ENCODE assay signal across 25 cellular contexts in genomic region chr7:158550886-158551452, GRCh38.
"Had no signal": no experiment of that assay in that cellular context is flagged by ENCODE, and none has a peak within 500 bp of the region (broad histone marks: within the 10 kb centered on the region; RNA-seq: fewer than 3 reads in every experiment).

No MANE protein-coding gene starts in this region.

- H3K4me1 Mint-ChIP-seq: activated B cell treated with CpG ODN at 0.5 μM for 24 hours; activated CD4-positive, alpha-beta T cell treated with anti-CD3 and anti-CD28 coated beads for 36 hours; memory B cell; nephron; stimulated activated memory B cell treated with anti-CD40 and anti-IgM and Interleukin-4, amounts not matched to agents 10 μg/mL and 1 μg/mL and 100 μg/mL, for 72 hours had no signal

- H3K4me3 ChIP-seq: gastroesophageal sphincter, heart left ventricle, stomach, suprapubic skin, transverse colon had no signal

- ATAC-seq: activated CD4-positive, alpha-beta T cell treated with anti-CD3 and anti-CD28 coated beads for 36 hours; activated naive CD4-positive, alpha-beta T cell treated with anti-CD3 and anti-CD28 coated beads, Interleukin-2, amount 50 U/mL, for 72 hours; activated T-helper 17 cell treated with anti-CD3 and anti-CD28 coated beads, Interleukin-2, amount 50 U/mL, for 72 hours; effector memory CD8-positive, alpha-beta T cell; gastroesophageal sphincter; heart left ventricle; left ventricle myocardium superior; sciatic nerve; stimulated activated memory B cell treated with anti-CD40 and anti-IgM and Interleukin-4, amounts not matched to agents 10 μg/mL and 1 μg/mL and 100 μg/mL, for 72 hours had no signal

- H3K36me3 ChIP-seq: gastroesophageal sphincter, heart left ventricle, stomach, suprapubic skin, transverse colon had no signal

- DNase-seq: activated B cell treated with CpG ODN at 0.5 μM for 24 hours; activated CD4-positive, alpha-beta T cell treated with anti-CD3 and anti-CD28 coated beads for 36 hours; activated CD4-positive, alpha-beta T cell treated with anti-CD3 and anti-CD28 coated beads, Interleukin-2, amount 50 U/mL, for 4 hours; activated CD8-positive, alpha-beta memory T cell treated with anti-CD3 and anti-CD28 coated beads for 24 hours; activated CD8-positive, alpha-beta memory T cell treated with anti-CD3 and anti-CD28 coated beads, Interleukin-2, amount 50 U/mL, for 4 hours; activated T-cell treated with anti-CD3 and anti-CD28 coated beads, Interleukin-2, amount 50 U/mL, for 24 hours; caudate nucleus; effector memory CD8-positive, alpha-beta T cell; left ventricle myocardium superior; occipital lobe; small intestine; stimulated activated CD4-positive, alpha-beta T cell treated with anti-CD3 and anti-CD28 coated beads, Interleukin-15, amount 100 ng/mL, for 24 hours; stomach; T-helper 9 cell; transverse colon had no signal

- H3K27ac ChIP-seq: gastroesophageal sphincter, heart left ventricle, stomach, suprapubic skin, transverse colon had no signal

- H3K36me3 Mint-ChIP-seq: activated naive CD4-positive, alpha-beta T cell treated with anti-CD3 and anti-CD28 coated beads, Interleukin-2, amount 50 U/mL, for 72 hours; stimulated activated memory B cell treated with anti-CD40 and anti-IgM and Interleukin-4, amounts not matched to agents 10 μg/mL and 1 μg/mL and 100 μg/mL, for 72 hours had no signal

- H3K27me3 ChIP-seq: transverse colon had no signal

- H3K27ac Mint-ChIP-seq: activated B cell treated with CpG ODN at 0.5 μM for 24 hours; activated CD4-positive, alpha-beta T cell treated with anti-CD3 and anti-CD28 coated beads for 36 hours; activated T-cell treated with anti-CD3 and anti-CD28 coated beads, Interleukin-2, amount 50 U/mL, for 24 hours; activated T-helper 17 cell treated with anti-CD3 and anti-CD28 coated beads, Interleukin-2, amount 50 U/mL, for 72 hours; brain; effector memory CD8-positive, alpha-beta T cell; memory B cell; nephron; stimulated activated memory B cell treated with anti-CD40 and anti-IgM and Interleukin-4, amounts not matched to agents 10 μg/mL and 1 μg/mL and 100 μg/mL, for 72 hours had no signal

- H3K9me3 ChIP-seq: gastroesophageal sphincter, heart left ventricle, stomach, suprapubic skin, transverse colon had no signal

- H3K4me3 Mint-ChIP-seq: activated B cell treated with CpG ODN at 0.5 μM for 24 hours; activated CD4-positive, alpha-beta T cell treated with anti-CD3 and anti-CD28 coated beads for 36 hours; activated T-cell treated with anti-CD3 and anti-CD28 coated beads, Interleukin-2, amount 50 U/mL, for 24 hours; activated T-helper 17 cell treated with anti-CD3 and anti-CD28 coated beads, Interleukin-2, amount 50 U/mL, for 72 hours; brain; effector memory CD8-positive, alpha-beta T cell; memory B cell; nephron; stimulated activated memory B cell treated with anti-CD40 and anti-IgM and Interleukin-4, amounts not matched to agents 10 μg/mL and 1 μg/mL and 100 μg/mL, for 72 hours had no signal

- H3K9me3 Mint-ChIP-seq: activated B cell treated with CpG ODN at 0.5 μM for 24 hours; activated T-cell treated with anti-CD3 and anti-CD28 coated beads, Interleukin-2, amount 50 U/mL, for 24 hours; effector memory CD8-positive, alpha-beta T cell had no signal
